In the genomic region with DNA sequence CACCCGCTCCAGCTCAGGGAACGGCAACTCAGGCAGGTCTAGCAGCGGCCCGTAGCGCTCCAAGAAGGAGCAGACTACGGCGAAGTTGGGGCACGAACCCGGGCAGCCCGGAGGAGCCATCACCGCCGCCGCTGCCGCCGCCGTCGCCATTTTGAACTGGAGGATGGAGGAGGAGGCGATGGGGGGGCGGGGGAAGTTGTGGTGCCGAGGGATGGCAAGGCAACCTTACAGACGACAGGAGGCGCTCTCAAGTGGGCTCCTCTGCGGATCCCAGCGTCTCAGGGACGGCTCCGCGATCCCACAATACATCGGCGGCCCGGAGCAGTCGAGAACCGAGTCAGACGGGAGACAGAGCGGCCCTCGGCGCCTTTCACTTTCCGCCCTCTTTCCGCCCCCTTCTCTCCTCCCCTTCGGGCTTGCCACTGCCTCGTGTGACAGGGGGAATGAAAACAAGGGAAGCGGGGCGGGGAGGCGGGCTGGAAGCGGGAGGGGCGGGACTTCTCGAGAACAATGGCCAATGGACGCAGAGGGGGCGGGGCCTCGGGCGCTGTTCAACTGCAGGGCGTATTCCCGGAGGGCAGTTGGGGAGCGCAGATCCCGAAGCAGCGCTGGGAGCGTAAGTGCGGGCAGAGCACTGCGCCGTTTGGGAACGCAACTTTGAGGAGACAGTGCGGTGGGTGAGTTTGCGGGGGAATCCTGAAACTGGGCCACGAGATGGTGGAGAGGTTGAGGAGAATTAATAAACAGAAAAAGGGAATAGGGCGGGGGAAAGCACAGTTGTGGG, we compare ENCODE assay signal across 1 cellular context.
TF ChIP-seq lines count a peak whose summit lies in the region.

A gene (plus strand): TSS at position 580 of the 784 bp plus-strand sequence. CDS start 21,353 bp downstream, outside the sequence.
A gene with protein sequence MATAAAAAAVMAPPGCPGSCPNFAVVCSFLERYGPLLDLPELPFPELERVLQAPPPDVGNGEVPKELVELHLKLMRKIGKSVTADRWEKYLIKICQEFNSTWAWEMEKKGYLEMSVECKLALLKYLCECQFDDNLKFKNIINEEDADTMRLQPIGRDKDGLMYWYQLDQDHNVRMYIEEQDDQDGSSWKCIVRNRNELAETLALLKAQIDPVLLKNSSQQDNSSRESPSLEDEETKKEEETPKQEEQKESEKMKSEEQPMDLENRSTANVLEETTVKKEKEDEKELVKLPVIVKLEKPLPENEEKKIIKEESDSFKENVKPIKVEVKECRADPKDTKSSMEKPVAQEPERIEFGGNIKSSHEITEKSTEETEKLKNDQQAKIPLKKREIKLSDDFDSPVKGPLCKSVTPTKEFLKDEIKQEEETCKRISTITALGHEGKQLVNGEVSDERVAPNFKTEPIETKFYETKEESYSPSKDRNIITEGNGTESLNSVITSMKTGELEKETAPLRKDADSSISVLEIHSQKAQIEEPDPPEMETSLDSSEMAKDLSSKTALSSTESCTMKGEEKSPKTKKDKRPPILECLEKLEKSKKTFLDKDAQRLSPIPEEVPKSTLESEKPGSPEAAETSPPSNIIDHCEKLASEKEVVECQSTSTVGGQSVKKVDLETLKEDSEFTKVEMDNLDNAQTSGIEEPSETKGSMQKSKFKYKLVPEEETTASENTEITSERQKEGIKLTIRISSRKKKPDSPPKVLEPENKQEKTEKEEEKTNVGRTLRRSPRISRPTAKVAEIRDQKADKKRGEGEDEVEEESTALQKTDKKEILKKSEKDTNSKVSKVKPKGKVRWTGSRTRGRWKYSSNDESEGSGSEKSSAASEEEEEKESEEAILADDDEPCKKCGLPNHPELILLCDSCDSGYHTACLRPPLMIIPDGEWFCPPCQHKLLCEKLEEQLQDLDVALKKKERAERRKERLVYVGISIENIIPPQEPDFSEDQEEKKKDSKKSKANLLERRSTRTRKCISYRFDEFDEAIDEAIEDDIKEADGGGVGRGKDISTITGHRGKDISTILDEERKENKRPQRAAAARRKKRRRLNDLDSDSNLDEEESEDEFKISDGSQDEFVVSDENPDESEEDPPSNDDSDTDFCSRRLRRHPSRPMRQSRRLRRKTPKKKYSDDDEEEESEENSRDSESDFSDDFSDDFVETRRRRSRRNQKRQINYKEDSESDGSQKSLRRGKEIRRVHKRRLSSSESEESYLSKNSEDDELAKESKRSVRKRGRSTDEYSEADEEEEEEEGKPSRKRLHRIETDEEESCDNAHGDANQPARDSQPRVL (N-terminal part only) (minus strand): TSS at position 158 of the 784 bp plus-strand sequence. CDS start 8 bp downstream, at position 150.

TF ChIP-seq in HepG2, 621 proteins besides CTCF, POLR2A, EP300 and RAD21 (continued from another document):
- TF ChIP-seq, protein P1, sequence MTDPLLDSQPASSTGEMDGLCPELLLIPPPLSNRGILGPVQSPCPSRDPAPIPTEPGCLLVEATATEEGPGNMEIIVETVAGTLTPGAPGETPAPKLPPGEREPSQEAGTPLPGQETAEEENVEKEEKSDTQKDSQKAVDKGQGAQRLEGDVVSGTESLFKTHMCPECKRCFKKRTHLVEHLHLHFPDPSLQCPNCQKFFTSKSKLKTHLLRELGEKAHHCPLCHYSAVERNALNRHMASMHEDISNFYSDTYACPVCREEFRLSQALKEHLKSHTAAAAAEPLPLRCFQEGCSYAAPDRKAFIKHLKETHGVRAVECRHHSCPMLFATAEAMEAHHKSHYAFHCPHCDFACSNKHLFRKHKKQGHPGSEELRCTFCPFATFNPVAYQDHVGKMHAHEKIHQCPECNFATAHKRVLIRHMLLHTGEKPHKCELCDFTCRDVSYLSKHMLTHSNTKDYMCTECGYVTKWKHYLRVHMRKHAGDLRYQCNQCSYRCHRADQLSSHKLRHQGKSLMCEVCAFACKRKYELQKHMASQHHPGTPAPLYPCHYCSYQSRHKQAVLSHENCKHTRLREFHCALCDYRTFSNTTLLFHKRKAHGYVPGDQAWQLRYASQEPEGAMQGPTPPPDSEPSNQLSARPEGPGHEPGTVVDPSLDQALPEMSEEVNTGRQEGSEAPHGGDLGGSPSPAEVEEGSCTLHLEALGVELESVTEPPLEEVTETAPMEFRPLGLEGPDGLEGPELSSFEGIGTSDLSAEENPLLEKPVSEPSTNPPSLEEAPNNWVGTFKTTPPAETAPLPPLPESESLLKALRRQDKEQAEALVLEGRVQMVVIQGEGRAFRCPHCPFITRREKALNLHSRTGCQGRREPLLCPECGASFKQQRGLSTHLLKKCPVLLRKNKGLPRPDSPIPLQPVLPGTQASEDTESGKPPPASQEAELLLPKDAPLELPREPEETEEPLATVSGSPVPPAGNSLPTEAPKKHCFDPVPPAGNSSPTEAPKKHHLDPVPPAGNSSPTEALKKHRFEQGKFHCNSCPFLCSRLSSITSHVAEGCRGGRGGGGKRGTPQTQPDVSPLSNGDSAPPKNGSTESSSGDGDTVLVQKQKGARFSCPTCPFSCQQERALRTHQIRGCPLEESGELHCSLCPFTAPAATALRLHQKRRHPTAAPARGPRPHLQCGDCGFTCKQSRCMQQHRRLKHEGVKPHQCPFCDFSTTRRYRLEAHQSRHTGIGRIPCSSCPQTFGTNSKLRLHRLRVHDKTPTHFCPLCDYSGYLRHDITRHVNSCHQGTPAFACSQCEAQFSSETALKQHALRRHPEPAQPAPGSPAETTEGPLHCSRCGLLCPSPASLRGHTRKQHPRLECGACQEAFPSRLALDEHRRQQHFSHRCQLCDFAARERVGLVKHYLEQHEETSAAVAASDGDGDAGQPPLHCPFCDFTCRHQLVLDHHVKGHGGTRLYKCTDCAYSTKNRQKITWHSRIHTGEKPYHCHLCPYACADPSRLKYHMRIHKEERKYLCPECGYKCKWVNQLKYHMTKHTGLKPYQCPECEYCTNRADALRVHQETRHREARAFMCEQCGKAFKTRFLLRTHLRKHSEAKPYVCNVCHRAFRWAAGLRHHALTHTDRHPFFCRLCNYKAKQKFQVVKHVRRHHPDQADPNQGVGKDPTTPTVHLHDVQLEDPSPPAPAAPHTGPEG (CRISPR knock-in tag; IDR thresholded peaks at IDR 0.05), result no peak
- 0 out of 2 replicates have a peak, but pooled peaks have one; percentile 68 for TF ChIP-seq ZNF878 (CRISPR knock-in tag; IDR thresholded peaks at IDR 0.05)
- TF ChIP-seq ZNF432 (CRISPR knock-in tag; IDR thresholded peaks at IDR 0.05; ENCODE audit: borderline replicate concordance), result no peak
- peak; percentile 86 for TF ChIP-seq GABPB1 (CRISPR knock-in tag; IDR thresholded peaks at IDR 0.05)
- peak; percentile 71 for TF ChIP-seq HOXA3 (CRISPR knock-in tag; IDR thresholded peaks at IDR 0.05)
- TF ChIP-seq, protein P2, sequence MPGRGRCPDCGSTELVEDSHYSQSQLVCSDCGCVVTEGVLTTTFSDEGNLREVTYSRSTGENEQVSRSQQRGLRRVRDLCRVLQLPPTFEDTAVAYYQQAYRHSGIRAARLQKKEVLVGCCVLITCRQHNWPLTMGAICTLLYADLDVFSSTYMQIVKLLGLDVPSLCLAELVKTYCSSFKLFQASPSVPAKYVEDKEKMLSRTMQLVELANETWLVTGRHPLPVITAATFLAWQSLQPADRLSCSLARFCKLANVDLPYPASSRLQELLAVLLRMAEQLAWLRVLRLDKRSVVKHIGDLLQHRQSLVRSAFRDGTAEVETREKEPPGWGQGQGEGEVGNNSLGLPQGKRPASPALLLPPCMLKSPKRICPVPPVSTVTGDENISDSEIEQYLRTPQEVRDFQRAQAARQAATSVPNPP (CRISPR knock-in tag; IDR thresholded peaks at IDR 0.05), result peak; percentile 69; the same call in 1 of the 2 replicates
- TF ChIP-seq ZNF776 (CRISPR knock-in tag; IDR thresholded peaks at IDR 0.05), result 0 out of 2 replicates have a peak, but pooled peaks have one; percentile 56
- no peak for TF ChIP-seq ZFP36L1 (CRISPR knock-in tag; IDR thresholded peaks at IDR 0.05)
- TF ChIP-seq, protein P3, sequence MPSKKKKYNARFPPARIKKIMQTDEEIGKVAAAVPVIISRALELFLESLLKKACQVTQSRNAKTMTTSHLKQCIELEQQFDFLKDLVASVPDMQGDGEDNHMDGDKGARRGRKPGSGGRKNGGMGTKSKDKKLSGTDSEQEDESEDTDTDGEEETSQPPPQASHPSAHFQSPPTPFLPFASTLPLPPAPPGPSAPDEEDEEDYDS (CRISPR knock-in tag; IDR thresholded peaks at IDR 0.05), result peak; percentile 29
- TF ChIP-seq ZNF160 (CRISPR knock-in tag; IDR thresholded peaks at IDR 0.05), result no peak
- TF ChIP-seq, protein P4, sequence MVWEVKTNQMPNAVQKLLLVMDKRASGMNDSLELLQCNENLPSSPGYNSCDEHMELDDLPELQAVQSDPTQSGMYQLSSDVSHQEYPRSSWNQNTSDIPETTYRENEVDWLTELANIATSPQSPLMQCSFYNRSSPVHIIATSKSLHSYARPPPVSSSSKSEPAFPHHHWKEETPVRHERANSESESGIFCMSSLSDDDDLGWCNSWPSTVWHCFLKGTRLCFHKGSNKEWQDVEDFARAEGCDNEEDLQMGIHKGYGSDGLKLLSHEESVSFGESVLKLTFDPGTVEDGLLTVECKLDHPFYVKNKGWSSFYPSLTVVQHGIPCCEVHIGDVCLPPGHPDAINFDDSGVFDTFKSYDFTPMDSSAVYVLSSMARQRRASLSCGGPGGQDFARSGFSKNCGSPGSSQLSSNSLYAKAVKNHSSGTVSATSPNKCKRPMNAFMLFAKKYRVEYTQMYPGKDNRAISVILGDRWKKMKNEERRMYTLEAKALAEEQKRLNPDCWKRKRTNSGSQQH (CRISPR knock-in tag; IDR thresholded peaks at IDR 0.05; ENCODE audit: low read depth), result peak; percentile 61; the same call in 1 of the 2 replicates
- TF ChIP-seq ZNF773 (CRISPR knock-in tag; IDR thresholded peaks at IDR 0.05; ENCODE audit: borderline replicate concordance), result no peak
- TF ChIP-seq PHB2 (IDR thresholded peaks at IDR 0.05; ENCODE audit: partially characterized antibody), result no peak
- peak; percentile 94 for TF ChIP-seq TAF1 (CRISPR knock-in tag; IDR thresholded peaks at IDR 0.05)
- peak; percentile 44; the same call in 1 of the 2 replicates for TF ChIP-seq ZNF644 (CRISPR knock-in tag; IDR thresholded peaks at IDR 0.05; ENCODE audit: low read depth)
- 0 out of 2 replicates have a peak, but pooled peaks have one; percentile 15 for TF ChIP-seq ZNF124 (CRISPR knock-in tag; IDR thresholded peaks at IDR 0.05)
- peak; percentile 59; the same call in 1 of the 2 replicates for TF ChIP-seq ZNF891 (CRISPR knock-in tag; IDR thresholded peaks at IDR 0.05)
- peak; percentile 37; the same call in 1 of the 2 replicates for TF ChIP-seq HES4 (CRISPR knock-in tag; IDR thresholded peaks at IDR 0.05; ENCODE audit: borderline replicate concordance)
- TF ChIP-seq STAT5B (CRISPR knock-in tag; IDR thresholded peaks at IDR 0.05), result no peak
- TF ChIP-seq ZSCAN29 (CRISPR knock-in tag; conservative IDR thresholded peaks at IDR 0.05), result no peak
